ENCODE assay signal across 10 cellular contexts in the genomic region with DNA sequence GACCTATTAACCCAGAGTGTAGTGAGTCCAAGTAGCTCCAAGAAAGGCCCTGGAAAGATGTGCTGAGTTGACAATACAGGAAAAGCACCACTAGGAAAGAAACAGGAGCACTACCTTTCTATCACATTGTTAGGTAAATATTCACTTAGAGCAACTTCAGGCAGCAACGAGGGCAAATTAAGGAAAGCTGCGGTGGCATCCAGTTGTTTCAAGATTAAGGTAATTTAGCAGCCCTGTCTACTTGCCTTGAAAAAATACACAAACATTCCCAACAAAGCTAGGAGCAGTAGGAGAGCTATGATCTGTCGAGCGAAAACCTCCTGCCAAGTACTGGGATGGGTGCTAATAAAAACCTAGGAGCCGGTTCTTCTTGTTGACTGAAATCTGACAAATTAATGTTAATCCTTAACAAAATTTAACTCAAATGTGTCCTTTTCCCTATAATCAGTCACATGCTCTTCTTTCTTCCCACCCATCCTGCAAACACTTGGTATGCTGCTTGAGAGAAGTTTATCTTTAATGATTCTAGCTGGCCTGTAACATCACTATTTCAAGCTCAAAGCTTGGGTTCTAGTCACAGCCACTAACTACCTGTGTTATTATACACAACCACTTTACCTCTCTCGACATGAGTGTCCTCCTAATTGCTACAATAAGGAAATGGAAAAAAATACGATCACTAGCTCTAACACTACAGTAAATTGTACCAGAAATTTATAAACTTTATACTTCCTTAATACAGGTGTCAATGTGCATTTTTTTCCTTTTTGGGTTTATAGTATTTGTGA. TPM values are rescaled to one million over a fixed set of nuclear protein-coding genes. Genes with fewer than 3 reads are reported as not detected.
DNase-seq lines count a peak whose midpoint lies in the region; ATAC-seq and TF ChIP-seq lines count a peak whose summit lies in the region.
"Had no signal": no experiment of that assay in that cellular context is flagged by ENCODE, and none has a peak within 500 bp of the region (broad histone marks: within the 10 kb centered on the region; RNA-seq: fewer than 3 reads in every experiment).

No MANE protein-coding gene starts in this region.

- peaks cover 22% of the 10 kb centered on the region for H3K9me3 Mint-ChIP-seq in activated naive CD4-positive, alpha-beta T cell treated with anti-CD3 and anti-CD28 coated beads, Interleukin-2, amount 10 ng/mL, durations not matched to agents 7 days and 5 days
- peaks cover 19% of the 10 kb centered on the region for H3K9me3 Mint-ChIP-seq in activated naive CD4-positive, alpha-beta T cell treated with anti-CD3 and anti-CD28 coated beads for 36 hours
- peaks cover 13% of the 10 kb centered on the region for H3K9me3 Mint-ChIP-seq in type B pancreatic cell

- no peak for DNase-seq in activated naive CD4-positive, alpha-beta T cell treated with anti-CD3 and anti-CD28 coated beads, Interleukin-2, amount 10 ng/mL, durations not matched to agents 7 days and 5 days
- DNase-seq in activated naive CD4-positive, alpha-beta T cell treated with anti-CD3 and anti-CD28 coated beads for 36 hours, result no peak
- peak; percentile 3 for DNase-seq in SK-N-DZ (ENCODE audit: low spot score)
- DNase-seq in iPS-NIHi7 (ENCODE audit: extremely low spot score), result peak; percentile 17
- DNase-seq in type B pancreatic cell (ENCODE audit: extremely low spot score, unreplicated experiment), result no peak
- no peak for DNase-seq in heart left ventricle
- DNase-seq in SKM-1 (lab: John Stamatoyannopoulos, UW; ENCODE audit: unreplicated experiment), result no peak
- DNase-seq: activated CD8-positive, alpha-beta memory T cell treated with anti-CD3 and anti-CD28 coated beads, Interleukin-2, amount 50 U/mL, for 4 hours; effector CD4-positive, alpha-beta T cell had no signal

- ATAC-seq in heart left ventricle (no peak), HG02642 (IDR thresholded peaks at IDR 0.05; ENCODE audit: poor library complexity, unreplicated experiment) (no peak)

- intact Hi-C loops in activated naive CD4-positive, alpha-beta T cell treated with anti-CD3 and anti-CD28 coated beads for 36 hours (cut with micrococcal nuclease), result loop anchor here (5.0 to 10.0 kb wide), 3 partner anchors 476 to 1386 kb away; partner anchors contain the start of genes CXXC1, MEX3C and SMAD7
- intact Hi-C loops in heart left ventricle (cut with DNase I), result loop anchor here in 2 of 10 donors (5.0 to 10.0 kb wide), 3 partner anchors 317 to 476 kb away; partner anchors contain the start of genes CXXC1 (in 1 of the 2), MBD1 (in 1 of the 2) and RPL17 (in 1 of the 2)

- peaks cover 0 to 19% (median 7%) of the 10 kb centered on the region in 12 donors for H3K9me3 ChIP-seq in heart left ventricle

- H3K36me3 ChIP-seq in heart left ventricle, result no peaks in the 10 kb centered on the region

- TF ChIP-seq CTCF in type B pancreatic cell (conservative IDR thresholded peaks at IDR 0.05), result no peak
- no peak for TF ChIP-seq CTCF in heart left ventricle (IDR thresholded peaks at IDR 0.05)

- H3K27me3 ChIP-seq in heart left ventricle, result no peaks in the 10 kb centered on the region

- H3K27ac Mint-ChIP-seq in activated naive CD4-positive, alpha-beta T cell treated with anti-CD3 and anti-CD28 coated beads, Interleukin-2, amount 10 ng/mL, durations not matched to agents 7 days and 5 days, result no peak overlapping the region
- no peak overlapping the region for H3K27ac Mint-ChIP-seq in activated naive CD4-positive, alpha-beta T cell treated with anti-CD3 and anti-CD28 coated beads for 36 hours
- H3K27ac Mint-ChIP-seq in type B pancreatic cell, result peak overlapping the region; percentile 92

- no peaks in the 10 kb centered on the region for H3K27me3 Mint-ChIP-seq in activated naive CD4-positive, alpha-beta T cell treated with anti-CD3 and anti-CD28 coated beads, Interleukin-2, amount 10 ng/mL, durations not matched to agents 7 days and 5 days
- H3K27me3 Mint-ChIP-seq in activated naive CD4-positive, alpha-beta T cell treated with anti-CD3 and anti-CD28 coated beads for 36 hours (ENCODE audit: low read depth), result no peaks in the 10 kb centered on the region
- no peaks in the 10 kb centered on the region for H3K27me3 Mint-ChIP-seq in type B pancreatic cell

- peak overlapping the region in 2 of 12 donors; percentile 12 to 100 for H3K27ac ChIP-seq in heart left ventricle

- peaks cover 0 to 28% (median 18%) of the 10 kb centered on the region in 12 donors for H3K4me1 ChIP-seq in heart left ventricle

- peaks cover 39% of the 10 kb centered on the region for H3K4me1 Mint-ChIP-seq in activated naive CD4-positive, alpha-beta T cell treated with anti-CD3 and anti-CD28 coated beads, Interleukin-2, amount 10 ng/mL, durations not matched to agents 7 days and 5 days
- H3K4me1 Mint-ChIP-seq in activated naive CD4-positive, alpha-beta T cell treated with anti-CD3 and anti-CD28 coated beads for 36 hours (ENCODE audit: low read depth), result peaks cover 22% of the 10 kb centered on the region
- peaks cover 16% of the 10 kb centered on the region for H3K4me1 Mint-ChIP-seq in type B pancreatic cell (ENCODE audit: unreplicated experiment)

- CTCF ChIA-PET in activated naive CD4-positive, alpha-beta T cell treated with anti-CD3 and anti-CD28 coated beads, Interleukin-2, amount 10 ng/mL, durations not matched to agents 7 days and 5 days (lab: Charles Lee), result interaction anchor here (1.0 kb wide), 1 partner anchor 47 kb away, joined by 3 read pairs; no protein-coding TSS in a partner anchor
- CTCF ChIA-PET in activated naive CD4-positive, alpha-beta T cell treated with anti-CD3 and anti-CD28 coated beads for 36 hours (lab: Charles Lee), result interaction anchor here (0.5 to 1.8 kb wide), 3 partner anchors 14 to 47 kb away, joined by 4 to 5 read pairs (median 4); no protein-coding TSS in a partner anchor

- TF ChIP-seq POLR2A in heart left ventricle (IDR thresholded peaks at IDR 0.05), result no peak

- peak overlapping the region in 5 of 12 donors; percentile 3 to 92 (median 91) for H3K4me3 ChIP-seq in heart left ventricle

- WGBS in heart left ventricle, 4 donors, result 55 to 67% (median 66%) methylated on average over 7 of the region's 7 CpGs

- H3K4me3 Mint-ChIP-seq in activated naive CD4-positive, alpha-beta T cell treated with anti-CD3 and anti-CD28 coated beads, Interleukin-2, amount 10 ng/mL, durations not matched to agents 7 days and 5 days, result peak overlapping the region; percentile 25
- no peak overlapping the region for H3K4me3 Mint-ChIP-seq in activated naive CD4-positive, alpha-beta T cell treated with anti-CD3 and anti-CD28 coated beads for 36 hours
- H3K4me3 Mint-ChIP-seq in type B pancreatic cell, result peak overlapping the region; percentile 78

- H3K36me3 Mint-ChIP-seq in activated naive CD4-positive, alpha-beta T cell treated with anti-CD3 and anti-CD28 coated beads, Interleukin-2, amount 10 ng/mL, durations not matched to agents 7 days and 5 days, result peaks cover 60% of the 10 kb centered on the region
- peaks cover 23% of the 10 kb centered on the region for H3K36me3 Mint-ChIP-seq in activated naive CD4-positive, alpha-beta T cell treated with anti-CD3 and anti-CD28 coated beads for 36 hours (ENCODE audit: low read depth)
- peaks cover 28% of the 10 kb centered on the region for H3K36me3 Mint-ChIP-seq in type B pancreatic cell

RNA-seq across cellular contexts. Expression of gene ACAA2, which starts 2.0 kb away (rescaled TPM):
- total RNA-seq in activated naive CD4-positive, alpha-beta T cell treated with anti-CD3 and anti-CD28 coated beads for 36 hours, result 10 to 100 TPM; 67.9 to 69.8 TPM
- 120 and 132 TPM in 2 replicates for polyA plus RNA-seq in SK-N-DZ (2014; cell fraction: cytosol; rRNA removed)
- 70.7 and 77.6 TPM in 2 replicates for polyA plus RNA-seq in SK-N-DZ (2014; cell fraction: nucleus; rRNA removed)
- total RNA-seq in type B pancreatic cell (ENCODE audit: low replicate concordance) (66.7 and 99.0 TPM in 2 replicates), heart left ventricle (100 to 1,000 TPM; 165 to 379 (median 261) TPM)
- polyA plus RNA-seq in heart left ventricle, result 100 to 1,000 TPM; 129 to 147 TPM

Comparison
In these comparisons a context has a peak if more than half of its experiments do, and no peak if none do; other contexts are left out.
1. DNase-seq: peak in SK-N-DZ (single experiment) and iPS-NIHi7 (single experiment); none in activated naive CD4-positive, alpha-beta T cell treated with anti-CD3 and anti-CD28 coated beads, Interleukin-2, amount 10 ng/mL, durations not matched to agents 7 days and 5 days (single experiment), activated naive CD4-positive, alpha-beta T cell treated with anti-CD3 and anti-CD28 coated beads for 36 hours (single experiment), type B pancreatic cell (single experiment), heart left ventricle (0 of 5) and SKM-1 (single experiment).